Comparison of ENCODE assay signal across 8 cellular contexts in the genomic region with DNA sequence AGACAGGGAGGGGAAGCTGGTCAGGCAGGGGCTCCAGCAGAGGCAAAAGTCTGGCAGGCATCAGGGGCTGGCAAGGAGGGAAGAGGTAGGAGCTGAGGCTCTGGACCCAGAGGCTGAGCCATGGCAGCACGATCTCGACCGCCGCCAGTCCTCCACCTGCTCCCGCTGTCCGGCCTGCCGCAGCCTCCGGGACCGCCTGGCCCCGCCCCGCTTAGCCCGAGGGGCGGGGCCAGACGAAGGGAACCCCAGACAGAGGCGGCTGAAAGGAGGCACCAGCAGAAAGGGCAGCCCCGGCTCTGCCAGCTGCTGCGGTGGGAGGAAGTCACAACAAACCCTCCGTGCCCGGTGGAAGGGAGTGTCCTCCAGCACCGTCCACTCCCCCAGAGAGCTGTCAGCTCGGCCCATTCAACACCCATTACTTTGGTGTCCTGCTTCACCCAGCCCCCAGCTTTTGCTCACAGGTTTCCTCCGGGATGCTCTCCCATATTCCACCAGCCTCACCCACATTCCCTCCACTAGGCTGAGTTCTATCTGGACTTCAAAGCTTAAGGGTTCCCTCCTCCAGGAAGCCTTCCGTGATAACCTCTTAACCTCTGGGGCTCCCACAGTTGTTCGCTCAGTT. TPM values are rescaled to one million over a fixed set of nuclear protein-coding genes. Genes with fewer than 3 reads are reported as not detected.
DNase-seq lines count a peak whose midpoint lies in the region; ATAC-seq, FAIRE-seq and TF ChIP-seq lines count a peak whose summit lies in the region.

A gene with protein sequence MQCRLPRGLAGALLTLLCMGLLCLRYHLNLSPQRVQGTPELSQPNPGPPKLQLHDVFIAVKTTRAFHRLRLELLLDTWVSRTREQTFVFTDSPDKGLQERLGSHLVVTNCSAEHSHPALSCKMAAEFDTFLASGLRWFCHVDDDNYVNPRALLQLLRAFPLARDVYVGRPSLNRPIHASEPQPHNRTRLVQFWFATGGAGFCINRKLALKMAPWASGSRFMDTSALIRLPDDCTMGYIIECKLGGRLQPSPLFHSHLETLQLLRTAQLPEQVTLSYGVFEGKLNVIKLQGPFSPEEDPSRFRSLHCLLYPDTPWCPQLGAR (minus strand): TSS at position 161 of the 622 bp plus-strand sequence. CDS start 207 bp downstream, outside the sequence.

- peak; percentile 54 for DNase-seq in A549 (ENCODE audit: low read depth in 1 of 2, low spot score in 1 of 2)
- DNase-seq in RWPE1 (ENCODE audit: low spot score): peak; percentile 63
- DNase-seq in activated T-helper 9 cell treated with anti-CD3 and anti-CD28 coated beads, Interleukin-2, amount 50 U/mL, for 16 hours (ENCODE audit: low read depth): peak; percentile 64
- DNase-seq in frontal cortex (ENCODE audit: low spot score in 2 of 2): peak; percentile 62 to 77
- no peak for DNase-seq in osteocyte (ENCODE audit: extremely low spot score, unreplicated experiment)

- TF ChIP-seq EP300 in A549 (IDR thresholded peaks at IDR 0.05): no peak

- TF ChIP-seq RAD21 in A549 (conservative IDR thresholded peaks at IDR 0.05 in 1 of 2, IDR thresholded peaks at IDR 0.05 in 1 of 2): no peak

- FAIRE-seq in A549 (lab: Jason Lieb, UNC): no peak
- no peak for FAIRE-seq in frontal cortex (lab: Jason Lieb, UNC)

- TF ChIP-seq CTCF in A549 (IDR thresholded peaks at IDR 0.05): no peak
- no peak for TF ChIP-seq CTCF in RWPE1 (conservative IDR thresholded peaks at IDR 0.05; ENCODE audit: low read depth)
- TF ChIP-seq CTCF in osteocyte (IDR thresholded peaks at IDR 0.05): peak; percentile 23

- H3K27me3 Mint-ChIP-seq in osteocyte (ENCODE audit: unreplicated experiment): no peaks in the 10 kb centered on the region

- H3K27ac ChIP-seq in A549 (peak within 1 kb of the TSS in 1 of 2 experiments; percentile 67; a peak in 2 of 6 replicates), RWPE1 (peak within 1 kb of the TSS; percentile 52), thymus (ENCODE audit: low read depth) (peak within 1 kb of the TSS; percentile 88)

- no peaks in the 10 kb centered on the region for H3K36me3 ChIP-seq in thymus (ENCODE audit: control insufficient read depth, insufficient read depth)

- H3K4me2 ChIP-seq in A549: peak within 1 kb of the TSS; percentile 66

- no peak within 1 kb of the TSS for H3K4me3 ChIP-seq in A549
- peak within 1 kb of the TSS; percentile 70 for H3K4me3 ChIP-seq in thymus (ENCODE audit: low read length)

- no peaks in the 10 kb centered on the region for H3K27me3 ChIP-seq in thymus (ENCODE audit: control insufficient read depth, insufficient read depth)

- peaks cover 25% of the 10 kb centered on the region for H3K4me1 Mint-ChIP-seq in osteocyte (ENCODE audit: unreplicated experiment)

- peaks cover 13% of the 10 kb centered on the region for H3K36me3 Mint-ChIP-seq in osteocyte (ENCODE audit: unreplicated experiment)

- no peaks in the 10 kb centered on the region for H3K9me3 Mint-ChIP-seq in osteocyte (ENCODE audit: unreplicated experiment)

- CTCF ChIA-PET in A549 (lab: Yijun Ruan, JAX) (interaction anchor here (0.7 to 2.9 kb wide), 13 partner anchors 8 to 227 kb away, joined by 3 to 13 read pairs (median 4); no protein-coding TSS in a partner anchor), RWPE1 (lab: Yijun Ruan, JAX) (interaction anchor here (0.9 to 1.0 kb wide), 2 partner anchors 14 to 81 kb away, joined by 3 read pairs; no protein-coding TSS in a partner anchor)

- no peak within 1 kb of the TSS for H3K4me3 Mint-ChIP-seq in osteocyte (ENCODE audit: unreplicated experiment)

- 34% methylated on average over 5 of the region's 24 CpGs for WGBS in A549 (ENCODE audit: missing lambda C conversion rate)
- 4% methylated on average over 24 of the region's 24 CpGs for WGBS in thymus

- POLR2A ChIA-PET in A549 (lab: Yijun Ruan, JAX): no interaction called here
- POLR2A ChIA-PET in RWPE1 (lab: Yijun Ruan, JAX; ENCODE audit: low non-redundant PET): no interaction called here

- ATAC-seq in A549: peak; percentile 59 to 88
- ATAC-seq in GM18520 (IDR thresholded peaks at IDR 0.05; ENCODE audit: unreplicated experiment): peak; percentile 51
- peak; percentile 56 for ATAC-seq in HG03342 (IDR thresholded peaks at IDR 0.05; ENCODE audit: unreplicated experiment)

- TF ChIP-seq POLR2A in A549 (IDR thresholded peaks at IDR 0.05; ENCODE audit: low read length): no peak

- H3K4me1 ChIP-seq in A549 (peaks cover 18% of the 10 kb centered on the region), thymus (ENCODE audit: control insufficient read depth, insufficient read depth, low read length) (peaks cover 21% of the 10 kb centered on the region)

- H3K27ac Mint-ChIP-seq in osteocyte (ENCODE audit: unreplicated experiment): no peak within 1 kb of the TSS

- no peaks in the 10 kb centered on the region for H3K9me3 ChIP-seq in A549
- H3K9me3 ChIP-seq in thymus (ENCODE audit: control insufficient read depth): no peaks in the 10 kb centered on the region

TF ChIP-seq in A549, 52 proteins besides CTCF, POLR2A, EP300 and RAD21:
- TF ChIP-seq ZFP36 (IDR thresholded peaks at IDR 0.05; ENCODE audit: borderline replicate concordance, partially characterized antibody): peak; percentile 99
- TF ChIP-seq ZNF302 (CRISPR knock-in tag; IDR thresholded peaks at IDR 0.05): no peak

RNA-seq across cellular contexts. Expression of the gene that starts here (rescaled TPM):
- polyA plus RNA-seq in A549 (2011; rRNA removed) (1.2 and 2.0 TPM in 2 replicates), A549 (2017; fragmentation: RNase III; extraction: RNeasy Plus Mini Kit Qiagen cat#74134 plus additional on column Dnase treatment) (1.7 to 1.8 TPM (median 1.7 TPM) in 3 replicates), thymus (27.7 TPM)
- polyA plus RNA-seq in A549 (2012; cell fraction: cytosol; rRNA removed): 2.3 and 3.2 TPM in 2 replicates
- 18.4 and 23.7 TPM in 2 replicates for polyA plus RNA-seq in A549 (2012; cell fraction: nucleus; rRNA removed)
- 0.73 and 0.95 TPM in 2 replicates for polyA minus RNA-seq in A549 (2011; rRNA and poly(A)+ RNA removed)
- total RNA-seq in frontal cortex (1.6 TPM), osteocyte (1.5 and 2.3 TPM in 2 replicates)
